ENCODE assay signal across 12 cellular contexts in genomic region chr21:31158789-31159581, GRCh38.
DNase-seq lines count a peak whose midpoint lies in the region; ATAC-seq lines count a peak whose summit lies in the region.
"Had no signal": no experiment of that assay in that cellular context is flagged by ENCODE, and none has a peak within 500 bp of the region (broad histone marks: within the 10 kb centered on the region; RNA-seq: fewer than 3 reads in every experiment).

No MANE protein-coding gene starts in this region.

- intact Hi-C loops in Right ventricle myocardium superior (cut with DNase I) (no loop called here), cardiac septum (cut with DNase I) (no loop called here)
- intact Hi-C loops in activated T-helper 2 cell treated with anti-CD3 and anti-CD28 coated beads, Interferon-gamma antibody, Interleukin-2, Interleukin-4, amounts not matched to agents 10 μg/mL and 5 μg/mL and 100 μg/mL, durations not matched to agents 14 hours and 24 hours and 36 hours (cut with micrococcal nuclease), result loop anchor here (2.0 kb wide), 1 partner anchor 26 kb away; no protein-coding TSS in a partner anchor

- peak overlapping the region; percentile 6 for H3K4me3 ChIP-seq in urinary bladder (ENCODE audit: low read depth, low read length)
- no peak overlapping the region for H3K4me3 ChIP-seq in Karpas-422 (ENCODE audit: low read length)
- H3K4me3 ChIP-seq: ascending aorta had no signal

- DNase-seq in Right ventricle myocardium superior, result no peak
- DNase-seq in cardiac septum (ENCODE audit: low spot score), result no peak
- no peak for DNase-seq in activated T-helper 2 cell treated with anti-CD3 and anti-CD28 coated beads, Interferon-gamma antibody, Interleukin-2, Interleukin-4, amounts not matched to agents 10 μg/mL and 5 μg/mL and 100 μg/mL, durations not matched to agents 14 hours and 24 hours and 36 hours (ENCODE audit: low spot score)
- DNase-seq in immature natural killer cell, result no peak
- no peak for DNase-seq in Karpas-422
- no peak for DNase-seq in NK-92 treated with Interleukin-12 subunit alpha and Interleukin-12 subunit beta, amount 100 ng/mL, for 24 hours (lab: John Stamatoyannopoulos, UW)
- no peak for DNase-seq in stimulated activated CD4-positive, alpha-beta T cell treated with anti-CD3 and anti-CD28 coated beads, Interleukin-2, amount 100 ng/mL, for 48 hours
- DNase-seq: GOT3, NCI-H345 had no signal

- peaks cover 73% of the 10 kb centered on the region for H3K36me3 Mint-ChIP-seq in activated T-helper 2 cell treated with anti-CD3 and anti-CD28 coated beads, Interferon-gamma antibody, Interleukin-2, Interleukin-4, amounts not matched to agents 10 μg/mL and 5 μg/mL and 100 μg/mL, durations not matched to agents 14 hours and 24 hours and 36 hours (ENCODE audit: low read depth)
- H3K36me3 Mint-ChIP-seq in immature natural killer cell, result peaks cover 0 to 23% (median 22%) of the 10 kb centered on the region in 3 donors

- H3K27ac ChIP-seq in urinary bladder (ENCODE audit: low read depth) (no peak overlapping the region), Karpas-422 (ENCODE audit: low read length) (no peak overlapping the region)
- H3K27ac ChIP-seq: ascending aorta, HL-60 had no signal

- peak; percentile 58 for ATAC-seq in Right ventricle myocardium superior (ENCODE audit: poor library complexity)

- no peaks in the 10 kb centered on the region for H4K20me1 ChIP-seq in Karpas-422 (ENCODE audit: insufficient read depth, low read depth, low read length)

- 79% methylated on average over 8 of the region's 8 CpGs for WGBS in urinary bladder

- no peaks in the 10 kb centered on the region for H3K9me2 ChIP-seq in Karpas-422 (replicated peaks; ENCODE audit: insufficient read depth, low read length)

- no peak overlapping the region for H3K9ac ChIP-seq in Karpas-422 (ENCODE audit: low read length)

- H3K79me2 ChIP-seq in Karpas-422 (ENCODE audit: low read length), result no peaks in the 10 kb centered on the region

- H2AFZ ChIP-seq in Karpas-422 (ENCODE audit: low read length), result no peak overlapping the region

- no peak overlapping the region for H3K4me2 ChIP-seq in Karpas-422 (ENCODE audit: low read depth, low read length, poor library complexity, severe bottlenecking)

- H3K9me3 ChIP-seq in Karpas-422 (ENCODE audit: low read length), result no peaks in the 10 kb centered on the region

- H3K4me3 Mint-ChIP-seq in activated T-helper 2 cell treated with anti-CD3 and anti-CD28 coated beads, Interferon-gamma antibody, Interleukin-2, Interleukin-4, amounts not matched to agents 10 μg/mL and 5 μg/mL and 100 μg/mL, durations not matched to agents 14 hours and 24 hours and 36 hours (ENCODE audit: low read depth), result peak overlapping the region; percentile 11
- peak overlapping the region in 3 of 5 donors; percentile 3 to 19 (median 13) for H3K4me3 Mint-ChIP-seq in immature natural killer cell

- H3K9me3 Mint-ChIP-seq in activated T-helper 2 cell treated with anti-CD3 and anti-CD28 coated beads, Interferon-gamma antibody, Interleukin-2, Interleukin-4, amounts not matched to agents 10 μg/mL and 5 μg/mL and 100 μg/mL, durations not matched to agents 14 hours and 24 hours and 36 hours, result peaks cover 17% of the 10 kb centered on the region
- H3K9me3 Mint-ChIP-seq in immature natural killer cell, result peaks cover 0 to 15% (median 4%) of the 10 kb centered on the region in 6 donors

- H3K4me1 Mint-ChIP-seq in activated T-helper 2 cell treated with anti-CD3 and anti-CD28 coated beads, Interferon-gamma antibody, Interleukin-2, Interleukin-4, amounts not matched to agents 10 μg/mL and 5 μg/mL and 100 μg/mL, durations not matched to agents 14 hours and 24 hours and 36 hours (ENCODE audit: low read depth), result peaks cover 51% of the 10 kb centered on the region
- H3K4me1 Mint-ChIP-seq in immature natural killer cell, result peaks cover 2 to 31% of the 10 kb centered on the region in 2 donors

- H3K27me3 Mint-ChIP-seq in activated T-helper 2 cell treated with anti-CD3 and anti-CD28 coated beads, Interferon-gamma antibody, Interleukin-2, Interleukin-4, amounts not matched to agents 10 μg/mL and 5 μg/mL and 100 μg/mL, durations not matched to agents 14 hours and 24 hours and 36 hours (ENCODE audit: low read depth), result no peaks in the 10 kb centered on the region
- peaks cover 0 to 3% (median 2%) of the 10 kb centered on the region in 3 donors for H3K27me3 Mint-ChIP-seq in immature natural killer cell (ENCODE audit: low read depth in 3 of 3)

- H3K27me3 ChIP-seq in Karpas-422 (ENCODE audit: low read length), result no peaks in the 10 kb centered on the region
- H3K27me3 ChIP-seq: ascending aorta had no signal

- peak overlapping the region; percentile 29 for H3K27ac Mint-ChIP-seq in activated T-helper 2 cell treated with anti-CD3 and anti-CD28 coated beads, Interferon-gamma antibody, Interleukin-2, Interleukin-4, amounts not matched to agents 10 μg/mL and 5 μg/mL and 100 μg/mL, durations not matched to agents 14 hours and 24 hours and 36 hours
- H3K27ac Mint-ChIP-seq in immature natural killer cell, result no peak overlapping the region

- no peaks in the 10 kb centered on the region for H3K36me3 ChIP-seq in urinary bladder (ENCODE audit: insufficient read depth)
- no peaks in the 10 kb centered on the region for H3K36me3 ChIP-seq in Karpas-422 (ENCODE audit: insufficient read depth, low read length)
- H3K36me3 ChIP-seq: ascending aorta had no signal

- H3K4me1 ChIP-seq in urinary bladder (ENCODE audit: insufficient read depth) (no peaks in the 10 kb centered on the region), Karpas-422 (ENCODE audit: low read length) (no peaks in the 10 kb centered on the region)
- H3K4me1 ChIP-seq: ascending aorta had no signal
